In genomic region chr19:19402656-19403372, GRCh38 we compare ENCODE assay signal across 11 cellular contexts. TPM values are rescaled to one million over a fixed set of nuclear protein-coding genes. Genes with fewer than 3 reads are reported as not detected.
A peak's percentile ranks its signal among the peaks of the same experiment; 100 is the strongest.
DNase-seq lines count a peak whose midpoint lies in the region; ATAC-seq, FAIRE-seq and TF ChIP-seq lines count a peak whose summit lies in the region.
"Had no signal": no experiment of that assay in that cellular context is flagged by ENCODE, and none has a peak within 500 bp of the region (broad histone marks: within the 10 kb centered on the region; RNA-seq: fewer than 3 reads in every experiment).

No MANE protein-coding gene starts in this region.

- no peaks in the 10 kb centered on the region for H3K9me3 Mint-ChIP-seq in Caco-2 (ENCODE audit: unreplicated experiment)
- H3K9me3 Mint-ChIP-seq: activated T-helper 2 cell treated with anti-CD3 and anti-CD28 coated beads, Interferon-gamma antibody, Interleukin-2, Interleukin-4, amounts not matched to agents 10 μg/mL and 5 μg/mL and 100 μg/mL, durations not matched to agents 14 hours and 24 hours and 36 hours had no signal

- peaks cover 7% of the 10 kb centered on the region for H3K23me2 ChIP-seq in H1 (ENCODE audit: low read depth, low read length)

- in situ Hi-C loops in ACHN (cut with HindIII; ENCODE audit: low pct_ligation_motif_present, low pct_unique_long_range_greater_than_20kb, low sequenced_read_pairs), result no loop called here

- H2BK15ac ChIP-seq in H1 (ENCODE audit: low read length), result no peak overlapping the region

- H3K27me3 Mint-ChIP-seq in Caco-2 (ENCODE audit: insufficient read depth, unreplicated experiment), result no peaks in the 10 kb centered on the region

- TF ChIP-seq RAD21 in H1 (IDR thresholded peaks at IDR 0.05 in 1 of 2, conservative IDR thresholded peaks at IDR 0.05 in 1 of 2; ENCODE audit: low read depth in 2 of 2, low read length in 2 of 2), result no peak

- H3K4ac ChIP-seq in H1 (replicated peaks; ENCODE audit: insufficient read length, low read depth, low read length), result no peak overlapping the region

- TF ChIP-seq CTCF in Caco-2 (IDR thresholded peaks at IDR 0.05; ENCODE audit: insufficient read depth in 1 of 2, low read depth in 1 of 2, low read length in 1 of 2, severe bottlenecking in 1 of 2, unreplicated experiment in 1 of 2) (no peak), H1 (IDR thresholded peaks at IDR 0.05; ENCODE audit: control extremely low read depth in 1 of 3, insufficient read depth in 1 of 3, low read depth in 1 of 3, low read length in 3 of 3) (no peak), parathyroid adenoma (IDR thresholded peaks at IDR 0.05) (no peak), tibial nerve (IDR thresholded peaks at IDR 0.05) (no peak)

- H2AFZ ChIP-seq in H1 (ENCODE audit: low read length) (no peak overlapping the region), parathyroid adenoma (peak overlapping the region; percentile 43)

- H4K8ac ChIP-seq in H1 (ENCODE audit: extremely low read depth, insufficient read depth, low read length), result no peak overlapping the region

- H3K4me1 ChIP-seq in Caco-2, result peaks cover 14% of the 10 kb centered on the region
- peaks cover 3 to 11% (median 10%) of the 10 kb centered on the region in 4 experiments; a peak in 6 of 7 replicates for H3K4me1 ChIP-seq in H1 (replicated peaks in 1 of 4; ENCODE audit: control insufficient read depth in 3 of 4, insufficient read depth in 4 of 4, low read length in 3 of 4)
- H3K4me1 ChIP-seq in parathyroid adenoma, result peaks cover 14% of the 10 kb centered on the region
- peaks cover 0 to 40% (median 12%) of the 10 kb centered on the region in 4 donors for H3K4me1 ChIP-seq in tibial nerve

- no peak overlapping the region for H3K4me3 Mint-ChIP-seq in Caco-2 (ENCODE audit: unreplicated experiment)

- no peaks in the 10 kb centered on the region for H3K27me3 ChIP-seq in Caco-2 (replicated peaks; ENCODE audit: control insufficient read depth, insufficient read depth, low read length)
- no peaks in the 10 kb centered on the region for H3K27me3 ChIP-seq in H1 (replicated peaks in 1 of 4; ENCODE audit: control insufficient read depth in 3 of 4, extremely low read depth in 1 of 4, insufficient read depth in 3 of 4, low read length in 3 of 4)
- no peaks in the 10 kb centered on the region for H3K27me3 ChIP-seq in parathyroid adenoma (ENCODE audit: control insufficient read depth, insufficient read depth, low read length)
- H3K27me3 ChIP-seq in tibial nerve, result no peaks in the 10 kb centered on the region

- no peaks in the 10 kb centered on the region for H3K36me3 ChIP-seq in Caco-2 (ENCODE audit: control insufficient read depth, insufficient read depth, low read length)
- no peaks in the 10 kb centered on the region for H3K36me3 ChIP-seq in H1 (ENCODE audit: control insufficient read depth in 2 of 4, insufficient read depth in 4 of 4, low read length in 3 of 4)
- no peaks in the 10 kb centered on the region for H3K36me3 ChIP-seq in parathyroid adenoma (ENCODE audit: control insufficient read depth, insufficient read depth, low read length)
- no peaks in the 10 kb centered on the region for H3K36me3 ChIP-seq in tibial nerve

- TF ChIP-seq POLR2A in H1 (IDR thresholded peaks at IDR 0.05; ENCODE audit: control extremely low read depth in 1 of 2, low read depth in 2 of 2, low read length in 2 of 2), result no peak
- no peak for TF ChIP-seq POLR2A in tibial nerve (IDR thresholded peaks at IDR 0.05)

- BruUV-seq in Caco-2 (replicated peaks; lab: Mats Ljungman, UMichigan), result no TSS peak

- no peak overlapping the region for H3K14ac ChIP-seq in H1 (ENCODE audit: insufficient read length)

- no peak overlapping the region for H2BK12ac ChIP-seq in H1 (ENCODE audit: low read depth, low read length)

- CTCF ChIA-PET in Caco-2 (lab: Charles Lee) (no interaction called here), H1 (lab: Charles Lee; ENCODE audit: partially characterized antibody) (interaction anchor here (0.7 to 4.7 kb wide), 7 partner anchors 8 to 87 kb away, joined by 3 to 29 read pairs (median 4); no protein-coding TSS in a partner anchor)

- POLR2A ChIA-PET in Caco-2 (lab: Charles Lee), result no interaction called here
- POLR2A ChIA-PET in H1 (lab: Charles Lee; ENCODE audit: partially characterized antibody), result interaction anchor here (1.1 to 3.2 kb wide), 2 partner anchors 13 to 35 kb away, joined by 4 to 13 read pairs; no protein-coding TSS in a partner anchor

- H2BK20ac ChIP-seq in H1 (ENCODE audit: low read length), result no peak overlapping the region

- H3K79me2 ChIP-seq in H1 (ENCODE audit: control insufficient read depth in 1 of 2, insufficient read depth in 2 of 2, low read length in 2 of 2), result peaks cover 14 to 22% of the 10 kb centered on the region in 2 experiments
- H3K79me2 ChIP-seq in parathyroid adenoma, result peaks cover 11% of the 10 kb centered on the region

- no peak overlapping the region for H4K91ac ChIP-seq in H1 (replicated peaks; ENCODE audit: insufficient read length, low read length)

- H4K5ac ChIP-seq in H1 (ENCODE audit: insufficient read length, low read depth, low read length), result no peak overlapping the region

- H3K4me3 ChIP-seq in Caco-2 (ENCODE audit: low read depth, low read length) (no peak overlapping the region), H1 (ENCODE audit: extremely low read depth in 1 of 4, insufficient read depth in 2 of 4, low read depth in 3 of 4, low read length in 4 of 4) (no peak overlapping the region), parathyroid adenoma (ENCODE audit: low read depth, low read length) (no peak overlapping the region), tibial nerve (no peak overlapping the region)

- no peaks in the 10 kb centered on the region for H3K9me3 ChIP-seq in Caco-2
- no peaks in the 10 kb centered on the region for H3K9me3 ChIP-seq in H1 (ENCODE audit: insufficient read depth in 2 of 2, low read depth in 1 of 2, low read length in 1 of 2)
- H3K9me3 ChIP-seq in parathyroid adenoma (ENCODE audit: control insufficient read depth, low read length), result no peaks in the 10 kb centered on the region
- no peaks in the 10 kb centered on the region for H3K9me3 ChIP-seq in tibial nerve

- FAIRE-seq in H1 (lab: Jason Lieb, UNC), result no peak
- FAIRE-seq: endothelial cell of umbilical vein had no signal

- H3K23ac ChIP-seq in H1 (ENCODE audit: insufficient read length), result no peak overlapping the region

- peaks cover 13 to 16% of the 10 kb centered on the region in 2 experiments for H4K20me1 ChIP-seq in H1 (replicated peaks in 1 of 2; ENCODE audit: control insufficient read depth in 1 of 2, insufficient read depth in 2 of 2, low read length in 2 of 2)

- no peak overlapping the region for H2AK5ac ChIP-seq in H1 (ENCODE audit: low read depth, low read length)

- H3K9ac ChIP-seq in H1 (replicated peaks in 1 of 4; ENCODE audit: extremely low read depth in 1 of 4, low read depth in 3 of 4, low read length in 3 of 4), result no peak overlapping the region
- no peak overlapping the region for H3K9ac ChIP-seq in parathyroid adenoma

- H2BK120ac ChIP-seq in H1 (replicated peaks; ENCODE audit: low read depth, low read length), result no peak overlapping the region

- DNase-seq in Caco-2 (no peak), NOMO-1 (lab: John Stamatoyannopoulos, UW; ENCODE audit: unreplicated experiment in 2 of 2) (peak; percentile 55 to 76), H1 (ENCODE audit: low read depth in 1 of 2, low spot score in 2 of 2) (no peak), RPMI8226 (no peak), tibial nerve (ENCODE audit: low spot score in 2 of 2) (no peak), sciatic nerve (ENCODE audit: low spot score) (no peak), ACHN (no peak)
- DNase-seq: NCI-H1930 had no signal

- peaks cover 6% of the 10 kb centered on the region; the same call in 1 of the 2 replicates for H3K79me1 ChIP-seq in H1 (ENCODE audit: low read depth, low read length)

- H2BK5ac ChIP-seq in H1 (ENCODE audit: low read depth, low read length), result no peak overlapping the region

- H3K27ac ChIP-seq in H1 (ENCODE audit: low read depth, low read length) (no peak overlapping the region), parathyroid adenoma (peak overlapping the region; percentile 56), tibial nerve (peak overlapping the region in 1 of 4 donors; percentile 43)

- intact Hi-C loops in Caco-2 (cut with micrococcal nuclease; ENCODE audit: unreplicated experiment), result no loop called here
- intact Hi-C loops in sciatic nerve (cut with DNase I), result loop anchor here (10.0 kb wide), 1 partner anchor 62 kb away; no protein-coding TSS in a partner anchor

- peaks cover 16% of the 10 kb centered on the region for H3K36me3 Mint-ChIP-seq in Caco-2 (ENCODE audit: insufficient read depth, unreplicated experiment)

- TF ChIP-seq EP300 in H1 (IDR thresholded peaks at IDR 0.05; ENCODE audit: borderline replicate concordance in 1 of 2, low read depth in 2 of 2, low read length in 2 of 2) (no peak), tibial nerve (IDR thresholded peaks at IDR 0.05) (no peak)

- H3K18ac ChIP-seq in H1 (ENCODE audit: extremely low read depth, low read length), result no peak overlapping the region

- H3K4me2 ChIP-seq in H1 (ENCODE audit: insufficient read depth in 1 of 2, low read depth in 2 of 2, low read length in 2 of 2) (no peak overlapping the region), parathyroid adenoma (ENCODE audit: low read length) (no peak overlapping the region)

- peak overlapping the region; percentile 70 for H3K27ac Mint-ChIP-seq in Caco-2 (ENCODE audit: unreplicated experiment)
- H3K27ac Mint-ChIP-seq: activated T-helper 2 cell treated with anti-CD3 and anti-CD28 coated beads, Interferon-gamma antibody, Interleukin-2, Interleukin-4, amounts not matched to agents 10 μg/mL and 5 μg/mL and 100 μg/mL, durations not matched to agents 14 hours and 24 hours and 36 hours had no signal

- 94% methylated on average over 10 of the region's 11 CpGs; no CpG with 5 or more reads in 1 of the 2 experiments for WGBS in H1 (ENCODE audit: extremely low coverage in 1 of 2, insufficient coverage in 1 of 2, insufficient read length in 1 of 2, insufficient replicate concordance in 2 of 2, low coverage in 1 of 2, low lambda C conversion rate in 2 of 2, missing lambda C conversion rate in 1 of 2), 2 experiments
- WGBS in tibial nerve, 2 donors, result 84 to 91% methylated on average over 11 of the region's 11 CpGs

- H3K4me1 Mint-ChIP-seq in Caco-2 (ENCODE audit: low read depth, unreplicated experiment), result peaks cover 9% of the 10 kb centered on the region

- no peak overlapping the region for H3K56ac ChIP-seq in H1 (replicated peaks; ENCODE audit: insufficient read length, low read depth, low read length)

- ATAC-seq in sciatic nerve, result no peak

RNA-seq across cellular contexts. Expression of gene GATAD2A, which starts 2.7 kb away (rescaled TPM):
- total RNA-seq in Caco-2 (2022) (118 and 126 TPM in 2 replicates), tibial nerve (10 to 100 TPM; 34.1 to 69.6 (median 36.8) TPM), sciatic nerve (57.7 TPM)
- 205 and 210 TPM in 2 replicates for total RNA-seq in H1 (2021; fragmentation: NEBNext Ultra II Directional; extraction: Animal tissue kit (Norgen Biotek cat#: 25700))
- polyA plus RNA-seq in H1 (2011; rRNA removed), result 38.4 and 54.9 TPM in 2 replicates
- 40.1 TPM for polyA plus RNA-seq in H1 (2011; cell fraction: cytosol; rRNA removed)
- 48.0 TPM for polyA plus RNA-seq in H1 (2011; cell fraction: nucleus; rRNA removed)
- 71.5 to 98.9 TPM (median 84.3 TPM) in 4 replicates for polyA plus RNA-seq in H1 (2012, experiment 1 of 2)
- polyA plus RNA-seq in H1 (2012, experiment 2 of 2), result 49.7 TPM
- polyA plus RNA-seq in H1 (2013, experiment 1 of 2), result 69.1 TPM
- polyA plus RNA-seq in H1 (2013, experiment 2 of 2), result 71.8 TPM
- polyA minus RNA-seq in H1 (2011; rRNA and poly(A)+ RNA removed), result 22.1 and 22.6 TPM in 2 replicates
- 76.8 TPM for polyA minus RNA-seq in H1 (2011; cell fraction: cytosol; rRNA and poly(A)+ RNA removed)
- polyA minus RNA-seq in H1 (2011; cell fraction: nucleus; rRNA and poly(A)+ RNA removed), result 33.9 TPM

Comparison
In these comparisons a context has a peak if more than half of its experiments do, and no peak if none do; other contexts are left out.
1. DNase-seq: peak in NOMO-1 (2 of 2); none in Caco-2 (0 of 2), H1 (0 of 2), RPMI8226 (single experiment), tibial nerve (0 of 2), sciatic nerve (single experiment) and ACHN (single experiment).